28 cellular contexts compared by ENCODE assay signal in the genomic region with DNA sequence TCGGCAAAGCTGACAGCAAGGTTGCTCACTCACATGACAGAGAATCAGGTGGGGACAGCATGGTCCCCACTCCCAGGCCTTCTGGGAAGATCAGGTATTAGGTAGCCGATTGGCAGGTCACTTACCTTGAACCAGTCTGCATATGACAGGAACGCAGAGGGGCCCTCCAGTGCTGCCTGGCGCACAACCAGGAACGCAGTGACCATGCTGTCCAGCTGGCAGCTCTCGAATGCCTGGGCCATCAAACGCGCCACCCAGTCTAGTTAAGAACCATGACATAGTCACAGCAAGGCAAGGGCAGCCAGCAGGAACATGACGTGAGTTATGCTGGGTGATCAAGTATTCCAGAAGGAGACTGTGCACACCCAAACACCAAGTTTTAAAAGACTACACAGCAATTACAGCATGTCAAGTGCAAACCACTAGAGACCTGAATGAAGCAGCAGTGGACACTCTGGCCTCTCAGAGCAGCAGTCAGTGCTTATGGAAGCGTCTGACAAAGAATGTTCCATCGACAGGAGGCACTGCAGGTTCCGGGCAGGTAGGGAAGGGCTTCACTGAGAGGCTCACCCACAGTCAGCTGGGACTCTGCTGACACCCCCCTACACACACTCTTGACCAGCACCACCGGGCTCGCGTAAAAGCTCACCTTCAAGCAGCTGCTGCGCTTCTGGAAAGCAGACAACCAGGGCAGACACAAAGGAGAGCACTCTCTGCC.
"Had no signal": no experiment of that assay in that cellular context is flagged by ENCODE, and none has a peak within 500 bp of the region (broad histone marks: within the 10 kb centered on the region; RNA-seq: fewer than 3 reads in every experiment).

No MANE protein-coding gene starts in this region.

- H3K9me3 ChIP-seq: colonic mucosa had no signal

- H3K36me3 ChIP-seq: colonic mucosa had no signal

- H3K9me3 Mint-ChIP-seq: activated B cell treated with CpG ODN at 0.5 μM for 24 hours; activated CD8-positive, alpha-beta T cell treated with anti-CD3 and anti-CD28 coated beads for 36 hours; activated T-cell treated with anti-CD3 and anti-CD28 coated beads, Interleukin-2, amount 50 U/mL, for 4 hours; activated T-helper 17 cell treated with anti-CD3 and anti-CD28 coated beads, Interleukin-2, amount 50 U/mL, for 72 hours; central memory CD8-positive, alpha-beta T cell; T-cell; T-helper 1 cell treated with Interleukin-12 subunit alpha and Interleukin-12 subunit beta and Interleukin-4 antibody, amounts not matched to agents 30 μg/mL and 1 μg/mL, for 36 hours had no signal

- H3K4me3 ChIP-seq: cardiac muscle cell, colonic mucosa had no signal

- H3K36me3 Mint-ChIP-seq: T-cell had no signal

- H3K27ac Mint-ChIP-seq: activated B cell treated with CpG ODN at 0.5 μM for 24 hours; activated CD8-positive, alpha-beta T cell treated with anti-CD3 and anti-CD28 coated beads for 36 hours; activated naive CD8-positive, alpha-beta T cell; activated T-helper 17 cell treated with anti-CD3 and anti-CD28 coated beads, Interleukin-2, amount 50 U/mL, for 72 hours; T-cell; T-helper 1 cell treated with Interleukin-12 subunit alpha and Interleukin-12 subunit beta and Interleukin-4 antibody, amounts not matched to agents 30 μg/mL and 1 μg/mL, for 36 hours had no signal

- ATAC-seq: activated CD4-positive, CD25-positive, alpha-beta regulatory T cell treated with anti-CD3 and anti-CD28 coated beads, Interleukin-2, amount 50 U/mL, for 24 hours; activated CD8-positive, alpha-beta T cell treated with anti-CD3 and anti-CD28 coated beads for 36 hours; activated T-cell treated with anti-CD3 and anti-CD28 coated beads, Interleukin-2, amount 50 U/mL, for 4 hours; activated T-helper 17 cell treated with anti-CD3 and anti-CD28 coated beads, Interleukin-2, amount 50 U/mL, for 72 hours had no signal

- DNase-seq: activated B cell treated with CpG ODN at 0.5 μM for 24 hours; activated CD4-positive, alpha-beta T cell treated with anti-CD3 and anti-CD28 coated beads for 48 hours; activated CD4-positive, alpha-beta T cell treated with anti-CD3 and anti-CD28 coated beads, Interleukin-2, amount 50 U/mL, for 1 hour; activated CD4-positive, alpha-beta T cell treated with anti-CD3 and anti-CD28 coated beads, Interleukin-2, amount 50 U/mL, for 48 hours; activated CD8-positive, alpha-beta memory T cell treated with anti-CD3 and anti-CD28 coated beads for 24 hours; activated CD8-positive, alpha-beta T cell treated with anti-CD3 and anti-CD28 coated beads for 36 hours; activated effector memory CD4-positive, alpha-beta T cell treated with Interleukin-2 at 50 U/mL for 16 hours; activated gamma-delta T cell treated with Interleukin-2 at 50 U/mL for 16 hours; activated naive CD4-positive, alpha-beta T cell treated with anti-CD3 and anti-CD28 coated beads, Interleukin-2, amount 50 U/mL, for 16 hours; activated naive CD4-positive, alpha-beta T cell treated with Interleukin-2 at 50 U/mL for 16 hours; activated T-cell treated with anti-CD3 and anti-CD28 coated beads, Interleukin-2, amount 50 U/mL, for 4 hours; amniotic stem cell; anterior cingulate cortex; brain microvascular endothelial cell; colonic mucosa; effector CD8-positive, alpha-beta T cell; foreskin fibroblast; head of caudate nucleus; SW 1271; T-cell; T1000; WERI-Rb-1 had no signal

- H3K4me1 ChIP-seq: colonic mucosa had no signal

- H3K27me3 ChIP-seq: brain microvascular endothelial cell, cardiac muscle cell, colonic mucosa had no signal

- H3K27ac ChIP-seq: brain microvascular endothelial cell, cardiac muscle cell, colonic mucosa, WERI-Rb-1 had no signal

- H3K27me3 Mint-ChIP-seq: activated B cell treated with CpG ODN at 0.5 μM for 24 hours; activated CD8-positive, alpha-beta T cell treated with anti-CD3 and anti-CD28 coated beads for 36 hours; activated naive CD8-positive, alpha-beta T cell; activated T-helper 17 cell treated with anti-CD3 and anti-CD28 coated beads, Interleukin-2, amount 50 U/mL, for 72 hours; central memory CD8-positive, alpha-beta T cell; T-cell had no signal

- H3K4me3 Mint-ChIP-seq: activated B cell treated with CpG ODN at 0.5 μM for 24 hours; activated CD8-positive, alpha-beta T cell treated with anti-CD3 and anti-CD28 coated beads for 36 hours; activated naive CD8-positive, alpha-beta T cell; activated T-cell treated with anti-CD3 and anti-CD28 coated beads, Interleukin-2, amount 50 U/mL, for 4 hours; activated T-helper 17 cell treated with anti-CD3 and anti-CD28 coated beads, Interleukin-2, amount 50 U/mL, for 72 hours; central memory CD8-positive, alpha-beta T cell; T-cell; T-helper 1 cell treated with Interleukin-12 subunit alpha and Interleukin-12 subunit beta and Interleukin-4 antibody, amounts not matched to agents 30 μg/mL and 1 μg/mL, for 36 hours had no signal
